ENCODE assay signal across 7 cellular contexts in the genomic region with DNA sequence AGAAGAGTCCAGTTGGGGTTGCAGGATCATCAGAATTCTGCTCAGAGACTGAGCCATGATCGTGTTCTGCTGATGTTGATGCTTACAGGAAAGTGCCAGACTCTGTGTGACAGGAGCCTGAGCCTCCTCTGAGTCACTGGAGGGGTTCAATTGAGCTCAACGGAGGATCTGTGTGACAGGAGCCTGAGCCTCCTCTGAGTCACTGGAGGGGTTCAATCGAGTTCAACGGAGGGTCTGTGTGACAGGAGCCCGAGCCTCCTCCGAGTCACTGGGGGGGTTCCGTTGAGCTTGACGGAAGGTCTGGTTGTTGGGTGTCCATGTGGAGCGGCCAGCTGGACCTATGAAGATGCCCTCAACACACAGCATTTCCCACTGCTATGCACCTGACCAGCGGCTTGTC. TPM values are rescaled to one million over a fixed set of nuclear protein-coding genes. Genes with fewer than 3 reads are reported as not detected.
"Had no signal": no experiment of that assay in that cellular context is flagged by ENCODE, and none has a peak within 500 bp of the region (broad histone marks: within the 10 kb centered on the region; RNA-seq: fewer than 3 reads in every experiment).

No MANE protein-coding gene starts in this region.

RNA-seq across cellular contexts. Expression of a gene that starts 6.5 kb away (rescaled TPM):
- total RNA-seq: GM23248, H4, H7, HFFc6, HT1080, IMR-90, K562 had no signal
- polyA plus RNA-seq: GM23248, IMR-90, K562 had no signal

RNA-seq across cellular contexts. Expression of a gene that starts 27.2 kb away (rescaled TPM):
- total RNA-seq: GM23248, H4, HFFc6, HT1080, IMR-90, K562 had no signal
- polyA plus RNA-seq: GM23248, IMR-90, K562 had no signal
